In the genomic region with DNA sequence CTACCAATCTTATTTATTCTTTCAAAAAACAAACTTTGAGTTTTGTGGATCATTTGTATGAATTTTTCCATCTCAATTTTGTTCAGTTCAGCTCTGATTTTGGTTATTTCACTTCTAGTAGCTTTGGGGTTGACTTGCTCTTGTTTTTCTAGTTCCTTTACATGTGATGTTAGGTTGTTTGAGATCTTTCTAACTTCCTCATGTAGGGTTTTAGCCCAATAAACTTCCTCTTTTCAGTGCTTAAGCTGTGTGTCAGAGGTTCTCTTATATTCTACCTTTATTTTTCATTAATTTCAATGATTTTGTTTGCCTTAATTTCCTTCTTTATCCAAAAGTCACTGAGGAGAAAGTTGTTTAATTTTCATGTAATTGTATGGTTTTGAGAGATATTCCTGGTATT, we compare ENCODE assay signal across 17 cellular contexts.
"Had no signal": no experiment of that assay in that cellular context is flagged by ENCODE, and none has a peak within 500 bp of the region (broad histone marks: within the 10 kb centered on the region; RNA-seq: fewer than 3 reads in every experiment).

No MANE protein-coding gene starts in this region.

- H3K27ac ChIP-seq: foreskin keratinocyte had no signal

- H3K27me3 ChIP-seq: foreskin keratinocyte had no signal

- DNase-seq: activated CD4-positive, alpha-beta T cell treated with anti-CD3 and anti-CD28 coated beads, Interleukin-2, amount 50 U/mL, for 1 hour; activated naive CD4-positive, alpha-beta T cell treated with anti-CD3 and anti-CD28 coated beads for 36 hours; activated naive CD8-positive, alpha-beta T cell treated with anti-CD3 and anti-CD28 coated beads, Interleukin-2, amount 50 U/mL, for 24 hours; activated T-cell treated with anti-CD3 and anti-CD28 coated beads for 4 hours; aorta; cerebellar nuclear complex; effector memory CD4-positive, alpha-beta T cell; foreskin keratinocyte; kidney glomerular epithelial cell; mesendoderm; stimulated activated CD4-positive, alpha-beta T cell treated with anti-CD3 and anti-CD28 coated beads, Interleukin-2, amount 100 ng/mL, for 48 hours; stimulated activated naive CD4-positive, alpha-beta T cell; trophoblast cell had no signal

- H3K4me1 ChIP-seq: foreskin keratinocyte had no signal

- ATAC-seq: activated CD4-positive, CD25-positive, alpha-beta regulatory T cell treated with anti-CD3 and anti-CD28 coated beads, Interleukin-2, amount 50 U/mL, for 24 hours; activated naive CD8-positive, alpha-beta T cell treated with anti-CD3 and anti-CD28 coated beads, Interleukin-2, amount 50 U/mL, for 24 hours; activated T-helper 17 cell treated with anti-CD3 and anti-CD28 coated beads, Interleukin-2, amount 50 U/mL, for 72 hours; foreskin keratinocyte; natural killer cell treated with Interleukin-12 subunit alpha and Interleukin-12 subunit beta and Interleukin-15 and Interleukin-18, amount 100 ng/mL, for 72 hours had no signal

- FAIRE-seq: TTC549 had no signal
